11 cellular contexts compared by ENCODE assay signal in the genomic region with DNA sequence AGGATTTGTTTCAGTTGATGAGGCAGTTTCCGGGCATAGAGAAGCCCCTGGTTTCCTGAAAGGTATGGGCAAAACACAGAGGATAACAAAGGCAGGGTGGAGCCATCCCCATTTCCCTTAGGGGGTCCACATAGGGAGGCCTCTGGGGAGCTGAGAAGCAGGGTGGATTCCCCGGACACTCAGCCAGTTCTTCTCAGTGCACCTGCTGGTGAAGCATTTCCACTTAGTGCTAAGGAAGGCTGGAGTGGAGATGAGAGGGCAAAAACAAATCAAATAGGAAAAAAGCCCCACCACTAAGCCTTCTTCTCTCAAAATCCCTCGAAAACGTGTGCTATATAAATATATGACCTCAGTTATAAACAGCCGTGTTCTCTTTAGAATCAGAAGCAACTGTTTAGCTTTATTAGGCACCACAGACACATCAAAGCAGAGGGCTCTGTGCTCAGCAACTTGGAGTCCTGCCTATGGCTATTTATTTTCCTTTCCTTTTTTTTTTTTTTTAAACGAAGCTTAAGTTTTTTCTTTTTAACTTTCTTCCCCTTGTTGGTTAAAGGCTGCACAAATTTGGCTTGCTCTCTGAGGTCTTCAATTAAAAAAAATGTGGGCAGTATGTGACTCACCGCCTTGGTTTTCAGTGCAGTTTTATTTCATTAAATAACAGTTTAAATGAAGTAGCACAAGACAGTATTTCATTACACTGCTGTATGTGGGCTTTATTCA.
DNase-seq lines count a peak whose midpoint lies in the region; ATAC-seq and TF ChIP-seq lines count a peak whose summit lies in the region.
"Had no signal": no experiment of that assay in that cellular context is flagged by ENCODE, and none has a peak within 500 bp of the region (broad histone marks: within the 10 kb centered on the region; RNA-seq: fewer than 3 reads in every experiment).

No MANE protein-coding gene starts in this region.

- no peaks in the 10 kb centered on the region for H3K36me3 ChIP-seq in esophagus muscularis mucosa
- no peaks in the 10 kb centered on the region for H3K36me3 ChIP-seq in rectal smooth muscle tissue (ENCODE audit: control insufficient read depth, insufficient read depth, low read length)
- H3K36me3 ChIP-seq in thyroid gland = no peaks in the 10 kb centered on the region
- no peaks in the 10 kb centered on the region for H3K36me3 ChIP-seq in WERI-Rb-1

- intact Hi-C loops in esophagus muscularis mucosa (cut with DNase I) = no loop called here
- intact Hi-C loops in thyroid gland (cut with DNase I) = no loop called here

- DNase-seq in MV-4-11 (lab: John Stamatoyannopoulos, UW) (peak; percentile 2), esophagus muscularis mucosa (ENCODE audit: extremely low spot score) (no peak), thyroid gland (no peak), WERI-Rb-1 (no peak), cerebellar nuclear complex (lab: John Stamatoyannopoulos, UW) (no peak)
- DNase-seq: COR-L47, left colon, psoas muscle had no signal

- H3K27me3 ChIP-seq in esophagus muscularis mucosa = no peaks in the 10 kb centered on the region
- no peaks in the 10 kb centered on the region for H3K27me3 ChIP-seq in rectal smooth muscle tissue (ENCODE audit: control insufficient read depth, insufficient read depth, low read length)
- no peaks in the 10 kb centered on the region for H3K27me3 ChIP-seq in thyroid gland
- H3K27me3 ChIP-seq in WERI-Rb-1 (ENCODE audit: insufficient read depth, low read depth, severe bottlenecking) = no peaks in the 10 kb centered on the region

- peak overlapping the region in 2 of 4 donors; percentile 10 to 26 for H3K4me3 ChIP-seq in esophagus muscularis mucosa
- H3K4me3 ChIP-seq in rectal smooth muscle tissue (ENCODE audit: low read length) = peak overlapping the region; percentile 32
- H3K4me3 ChIP-seq in thyroid gland (replicated peaks in 1 of 3) = no peak overlapping the region
- no peak overlapping the region for H3K4me3 ChIP-seq in WERI-Rb-1 (ENCODE audit: low read depth, low read length)
- H3K4me3 ChIP-seq: psoas muscle had no signal

- no peak overlapping the region for H3K9ac ChIP-seq in rectal smooth muscle tissue (ENCODE audit: low read length)

- TF ChIP-seq POLR2A in esophagus muscularis mucosa (IDR thresholded peaks at IDR 0.05; ENCODE audit: low read depth) = no peak
- TF ChIP-seq POLR2A in thyroid gland (IDR thresholded peaks at IDR 0.05) = no peak

- H3K4me1 ChIP-seq in esophagus muscularis mucosa (peaks cover 0 to 28% (median 26%) of the 10 kb centered on the region in 4 donors), rectal smooth muscle tissue (ENCODE audit: control insufficient read depth, insufficient read depth, low read length) (peaks cover 18% of the 10 kb centered on the region), thyroid gland (no peaks in the 10 kb centered on the region)
- H3K4me1 ChIP-seq: psoas muscle had no signal

- no peak for ATAC-seq in GM19395 (IDR thresholded peaks at IDR 0.05; ENCODE audit: unreplicated experiment)
- ATAC-seq: left colon, psoas muscle had no signal

- 26% methylated on average over 7 of the region's 7 CpGs for WGBS in esophagus muscularis mucosa
- 43 to 44% methylated on average over 7 of the region's 7 CpGs for WGBS in thyroid gland, 2 donors

- TF ChIP-seq CTCF in C4-2B (conservative IDR thresholded peaks at IDR 0.05) = no peak
- TF ChIP-seq CTCF in esophagus muscularis mucosa (IDR thresholded peaks at IDR 0.05) = no peak
- no peak for TF ChIP-seq CTCF in thyroid gland (IDR thresholded peaks at IDR 0.05)
- TF ChIP-seq CTCF in WERI-Rb-1 (IDR thresholded peaks at IDR 0.05; ENCODE audit: low read depth, low read length) = no peak

- 0 out of 2 replicates have a peak overlapping the region, but pooled peaks have one; percentile 51 for H3K27ac ChIP-seq in C4-2B
- peak overlapping the region; percentile 25 to 51 (median 40) for H3K27ac ChIP-seq in esophagus muscularis mucosa (replicated peaks in 1 of 4)
- peak overlapping the region; percentile 82 for H3K27ac ChIP-seq in rectal smooth muscle tissue (ENCODE audit: low read depth, low read length)
- H3K27ac ChIP-seq in thyroid gland = no peak overlapping the region
- H3K27ac ChIP-seq in WERI-Rb-1 = no peak overlapping the region
- H3K27ac ChIP-seq: psoas muscle had no signal

- TF ChIP-seq EP300 in esophagus muscularis mucosa (IDR thresholded peaks at IDR 0.05) = no peak

- H3K9me3 ChIP-seq in esophagus muscularis mucosa (no peaks in the 10 kb centered on the region), thyroid gland (no peaks in the 10 kb centered on the region), WERI-Rb-1 (ENCODE audit: severe bottlenecking) (no peaks in the 10 kb centered on the region)
- H3K9me3 ChIP-seq: psoas muscle had no signal

Comparison
In these comparisons a context has a peak if more than half of its experiments do, and no peak if none do; other contexts are left out.
1. H3K27ac ChIP-seq: peak in C4-2B (single experiment), esophagus muscularis mucosa (4 of 4) and rectal smooth muscle tissue (single experiment); none in thyroid gland (0 of 3) and WERI-Rb-1 (single experiment).